ENCODE assay signal across 10 cellular contexts in genomic region chr18:45103319-45104070, GRCh38.
DNase-seq lines count a peak whose midpoint lies in the region; ATAC-seq and TF ChIP-seq lines count a peak whose summit lies in the region.
"Had no signal": no experiment of that assay in that cellular context is flagged by ENCODE, and none has a peak within 500 bp of the region (broad histone marks: within the 10 kb centered on the region; RNA-seq: fewer than 3 reads in every experiment).

No MANE protein-coding gene starts in this region.

- H3K9me3 ChIP-seq in breast epithelium = no peaks in the 10 kb centered on the region

- peaks cover 21% of the 10 kb centered on the region for H3K4me1 Mint-ChIP-seq in stimulated activated naive CD8-positive, alpha-beta T cell treated with anti-CD3 and anti-CD28 coated beads, Interleukin-15, Interleukin-2, amounts not matched to agents 100 ng/mL and 50 ng/mL, for 24 hours (ENCODE audit: low read depth)
- no peaks in the 10 kb centered on the region for H3K4me1 Mint-ChIP-seq in stimulated activated naive CD8-positive, alpha-beta T cell treated with anti-CD3 and anti-CD28 coated beads, Interleukin-15, amount 100 ng/mL, for 72 hours

- TF ChIP-seq POLR2A in NB4 (IDR thresholded peaks at IDR 0.05; ENCODE audit: extremely low read depth, insufficient read length) (no peak), breast epithelium (IDR thresholded peaks at IDR 0.05) (no peak)

- no peak for DNase-seq in stimulated activated naive CD8-positive, alpha-beta T cell treated with anti-CD3 and anti-CD28 coated beads, Interleukin-15, amount 100 ng/mL, for 72 hours
- DNase-seq in NB4 (ENCODE audit: low read depth) (peak; percentile 53), NCI-H526 (lab: John Stamatoyannopoulos, UW) (no peak), breast epithelium (ENCODE audit: low spot score in 2 of 2) (no peak), A172 (ENCODE audit: low spot score) (no peak)
- DNase-seq: midbrain, NCI-H1694 had no signal

- H3K36me3 Mint-ChIP-seq in stimulated activated naive CD8-positive, alpha-beta T cell treated with anti-CD3 and anti-CD28 coated beads, Interleukin-15, Interleukin-2, amounts not matched to agents 100 ng/mL and 50 ng/mL, for 24 hours (ENCODE audit: low read depth) = no peaks in the 10 kb centered on the region

- intact Hi-C loops in breast epithelium (cut with DNase I; ENCODE audit: low total_unique reads) = no loop called here

- H3K27me3 ChIP-seq in breast epithelium = no peaks in the 10 kb centered on the region

- no peak overlapping the region for H3K27ac ChIP-seq in breast epithelium

- H3K4me3 Mint-ChIP-seq in stimulated activated naive CD8-positive, alpha-beta T cell treated with anti-CD3 and anti-CD28 coated beads, Interleukin-15, Interleukin-2, amounts not matched to agents 100 ng/mL and 50 ng/mL, for 24 hours = no peak overlapping the region
- H3K4me3 Mint-ChIP-seq in stimulated activated naive CD8-positive, alpha-beta T cell treated with anti-CD3 and anti-CD28 coated beads, Interleukin-15, amount 100 ng/mL, for 72 hours = no peak overlapping the region

- no peaks in the 10 kb centered on the region for H3K4me1 ChIP-seq in breast epithelium

- no peak for TF ChIP-seq CTCF in NB4 (IDR thresholded peaks at IDR 0.05; ENCODE audit: low read depth, low read length)
- TF ChIP-seq CTCF in breast epithelium (IDR thresholded peaks at IDR 0.05) = no peak

- H3K27me3 Mint-ChIP-seq in stimulated activated naive CD8-positive, alpha-beta T cell treated with anti-CD3 and anti-CD28 coated beads, Interleukin-15, Interleukin-2, amounts not matched to agents 100 ng/mL and 50 ng/mL, for 24 hours = no peaks in the 10 kb centered on the region
- H3K27me3 Mint-ChIP-seq in stimulated activated naive CD8-positive, alpha-beta T cell treated with anti-CD3 and anti-CD28 coated beads, Interleukin-15, amount 100 ng/mL, for 72 hours = no peaks in the 10 kb centered on the region

- H3K4me3 ChIP-seq in NB4 (ENCODE audit: low read depth, low read length) = no peak overlapping the region
- no peak overlapping the region for H3K4me3 ChIP-seq in breast epithelium

- no peak for ATAC-seq in stimulated activated naive CD8-positive, alpha-beta T cell treated with anti-CD3 and anti-CD28 coated beads, Interleukin-15, amount 100 ng/mL, for 72 hours
- ATAC-seq in HG02885 (IDR thresholded peaks at IDR 0.05; ENCODE audit: poor library complexity, unreplicated experiment) = peak; percentile 50
- no peak for ATAC-seq in activated CD4-positive, CD25-positive, alpha-beta regulatory T cell treated with anti-CD3 and anti-CD28 coated beads, Interleukin-2, amount 50 U/mL, for 24 hours

- no peaks in the 10 kb centered on the region for H3K36me3 ChIP-seq in breast epithelium

- no peaks in the 10 kb centered on the region for H3K9me3 Mint-ChIP-seq in stimulated activated naive CD8-positive, alpha-beta T cell treated with anti-CD3 and anti-CD28 coated beads, Interleukin-15, Interleukin-2, amounts not matched to agents 100 ng/mL and 50 ng/mL, for 24 hours
- H3K9me3 Mint-ChIP-seq in stimulated activated naive CD8-positive, alpha-beta T cell treated with anti-CD3 and anti-CD28 coated beads, Interleukin-15, amount 100 ng/mL, for 72 hours = no peaks in the 10 kb centered on the region

- peak overlapping the region; percentile 56 for H3K27ac Mint-ChIP-seq in stimulated activated naive CD8-positive, alpha-beta T cell treated with anti-CD3 and anti-CD28 coated beads, Interleukin-15, Interleukin-2, amounts not matched to agents 100 ng/mL and 50 ng/mL, for 24 hours
- peak overlapping the region in 1 of 2 donors; percentile 14 for H3K27ac Mint-ChIP-seq in stimulated activated naive CD8-positive, alpha-beta T cell treated with anti-CD3 and anti-CD28 coated beads, Interleukin-15, amount 100 ng/mL, for 72 hours
